11 cellular contexts compared by ENCODE assay signal in the genomic region with DNA sequence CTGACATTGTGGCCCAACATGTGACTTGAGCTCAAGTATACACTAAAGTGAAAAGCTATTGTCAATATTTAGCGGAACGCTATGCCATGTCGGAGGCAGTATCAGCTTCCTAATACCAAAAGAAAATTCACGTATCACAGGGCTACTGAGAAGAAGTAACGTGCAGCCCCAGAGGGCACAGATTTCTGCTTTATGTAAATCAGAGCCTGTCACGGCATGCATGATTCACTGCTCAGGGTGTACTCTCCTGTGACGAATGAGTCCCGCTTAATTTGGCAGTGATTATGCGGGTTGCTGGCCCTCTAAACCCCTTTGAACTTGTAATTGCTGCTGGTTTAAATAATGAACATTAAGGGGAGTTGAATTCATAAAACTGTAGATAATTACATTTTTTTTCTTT.
DNase-seq lines count a peak whose midpoint lies in the region; ATAC-seq and TF ChIP-seq lines count a peak whose summit lies in the region.
"Had no signal": no experiment of that assay in that cellular context is flagged by ENCODE, and none has a peak within 500 bp of the region (broad histone marks: within the 10 kb centered on the region; RNA-seq: fewer than 3 reads in every experiment).

No MANE protein-coding gene starts in this region.

- H3K4me1 Mint-ChIP-seq in mesothelial cell of epicardium = peaks cover 68% of the 10 kb centered on the region
- H3K4me1 Mint-ChIP-seq: central memory CD8-positive, alpha-beta T cell had no signal

- H3K36me3 Mint-ChIP-seq in mesothelial cell of epicardium = peaks cover 20% of the 10 kb centered on the region
- H3K36me3 Mint-ChIP-seq: CD8-positive, alpha-beta T cell had no signal

- H3K27ac Mint-ChIP-seq in mesothelial cell of epicardium = peak overlapping the region; percentile 92
- H3K27ac Mint-ChIP-seq: CD8-positive, alpha-beta T cell had no signal

- peak overlapping the region; percentile 1 for H3K4me3 Mint-ChIP-seq in mesothelial cell of epicardium
- H3K4me3 Mint-ChIP-seq: CD8-positive, alpha-beta T cell; central memory CD8-positive, alpha-beta T cell had no signal

- peak overlapping the region in 30 of 59 donors; percentile 7 to 84 (median 60) for H3K27ac ChIP-seq in dorsolateral prefrontal cortex

- in situ Hi-C loops in KBM-7 (cut with MboI; ENCODE audit: low pct_unique_long_range_greater_than_20kb, low sequenced_read_pairs) = no loop called here

- intact Hi-C loops in dorsolateral prefrontal cortex (cut with DNase I) = loop anchor here in 1 of 2 donors (10.0 kb wide), 1 partner anchor 130 kb away; no protein-coding TSS in a partner anchor

- DNase-seq in COLO829 (ENCODE audit: low spot score) (peak; percentile 39), M059J (ENCODE audit: low read depth) (peak; percentile 95), dorsolateral prefrontal cortex (peak in 1 of 10 donors; percentile 21), mesothelial cell of epicardium (ENCODE audit: low spot score in 2 of 2, unreplicated experiment in 2 of 2) (no peak), epidermal melanocyte (ENCODE audit: insufficient read length, low spot score) (no peak), KBM-7 (no peak), SW480 (ENCODE audit: low spot score) (no peak)
- DNase-seq: CD8-positive, alpha-beta T cell; NK-92 treated with Interleukin-12 subunit alpha and Interleukin-12 subunit beta, amount 100 ng/mL, for 24 hours had no signal

- no peaks in the 10 kb centered on the region for H3K9me3 Mint-ChIP-seq in mesothelial cell of epicardium
- H3K9me3 Mint-ChIP-seq: CD8-positive, alpha-beta T cell had no signal

- H3K27me3 Mint-ChIP-seq in mesothelial cell of epicardium (ENCODE audit: low read depth) = no peaks in the 10 kb centered on the region
- H3K27me3 Mint-ChIP-seq: central memory CD8-positive, alpha-beta T cell had no signal

- H3K27me3 ChIP-seq in dorsolateral prefrontal cortex = no peaks in the 10 kb centered on the region

- no peak for ATAC-seq in GM19463 (IDR thresholded peaks at IDR 0.05; ENCODE audit: unreplicated experiment)
- ATAC-seq: CD8-positive, alpha-beta T cell had no signal

- TF ChIP-seq CTCF in dorsolateral prefrontal cortex (IDR thresholded peaks at IDR 0.05 in 54 of 56, conservative IDR thresholded peaks at IDR 0.05 in 2 of 56; ENCODE audit: low read depth in 1 of 56, partially characterized antibody in 56 of 56) (no peak), mesothelial cell of epicardium (IDR thresholded peaks at IDR 0.05; ENCODE audit: unreplicated experiment) (no peak)

- H3K4me3 ChIP-seq in dorsolateral prefrontal cortex = peak overlapping the region in 7 of 59 donors; percentile 2 to 48 (median 38)

Comparison
In these comparisons a context has a peak if more than half of its experiments do, and no peak if none do; other contexts are left out.
1. DNase-seq: peak in COLO829 (single experiment) and M059J (single experiment); none in mesothelial cell of epicardium (0 of 2), epidermal melanocyte (single experiment), KBM-7 (single experiment) and SW480 (single experiment).